In the genomic region with DNA sequence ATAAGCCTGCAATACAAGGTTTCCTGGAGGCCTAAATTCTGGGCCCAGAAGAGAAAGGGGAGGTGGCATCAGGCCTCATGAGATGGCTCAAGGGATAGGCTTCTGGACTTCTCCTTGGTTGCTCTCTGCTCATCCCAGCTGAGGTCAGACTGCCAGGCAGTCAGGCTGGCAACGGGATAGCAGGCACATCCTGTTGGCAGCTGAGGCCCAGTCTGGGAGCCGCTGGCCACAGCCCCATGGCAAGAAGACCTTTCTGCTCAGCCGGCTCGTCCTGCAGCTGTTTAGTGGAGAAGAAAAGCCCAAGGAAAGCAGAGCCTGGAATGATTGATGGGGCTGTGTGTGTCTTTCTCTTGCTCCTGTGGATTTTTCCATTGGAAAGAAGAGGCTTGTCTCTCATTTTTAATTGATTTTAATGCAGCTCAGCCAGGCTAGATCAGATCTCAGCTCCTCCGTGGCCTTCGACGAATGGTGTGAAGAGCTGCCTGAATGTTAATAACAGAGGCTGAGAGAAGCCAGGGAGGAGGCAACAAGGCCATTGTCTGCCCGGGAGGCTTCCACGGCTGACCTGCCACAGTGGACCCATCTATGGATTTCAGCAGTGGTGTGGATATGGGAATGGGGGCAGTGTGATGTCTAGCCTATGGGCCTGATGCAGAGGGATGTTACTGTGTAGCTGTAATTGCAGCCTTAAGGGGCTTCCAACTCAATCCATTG, we compare ENCODE assay signal across 14 cellular contexts.
DNase-seq lines count a peak whose midpoint lies in the region; ATAC-seq, FAIRE-seq and TF ChIP-seq lines count a peak whose summit lies in the region.
"Had no signal": no experiment of that assay in that cellular context is flagged by ENCODE, and none has a peak within 500 bp of the region (broad histone marks: within the 10 kb centered on the region; RNA-seq: fewer than 3 reads in every experiment).

No MANE protein-coding gene starts in this region.

- no peak overlapping the region for H3K4me3 Mint-ChIP-seq in activated T-cell treated with anti-CD3 and anti-CD28 coated beads, Interleukin-2, amount 50 U/mL, for 24 hours
- H3K4me3 Mint-ChIP-seq: activated B cell treated with CpG ODN at 0.5 μM for 24 hours, H9 had no signal

- no peaks in the 10 kb centered on the region for H3K27me3 ChIP-seq in right atrium auricular region

- no peak overlapping the region for H3K4me3 ChIP-seq in right atrium auricular region

- H3K4me1 Mint-ChIP-seq in activated T-cell treated with anti-CD3 and anti-CD28 coated beads, Interleukin-2, amount 50 U/mL, for 24 hours (ENCODE audit: low read depth) = no peaks in the 10 kb centered on the region

- intact Hi-C loops in Right ventricle myocardium superior (cut with DNase I) = no loop called here

- FAIRE-seq in frontal cortex (lab: Jason Lieb, UNC) = no peak
- FAIRE-seq: endometrium had no signal

- peak overlapping the region in 1 of 2 donors; percentile 15 for H3K27ac ChIP-seq in right atrium auricular region

- peaks cover 0 to 12% of the 10 kb centered on the region in 2 donors for H3K4me1 ChIP-seq in right atrium auricular region

- H3K9me3 Mint-ChIP-seq in activated T-cell treated with anti-CD3 and anti-CD28 coated beads, Interleukin-2, amount 50 U/mL, for 24 hours = no peaks in the 10 kb centered on the region
- H3K9me3 Mint-ChIP-seq: activated B cell treated with CpG ODN at 0.5 μM for 24 hours, H9 had no signal

- no peak for TF ChIP-seq CTCF in right atrium auricular region (IDR thresholded peaks at IDR 0.05)

- H3K36me3 Mint-ChIP-seq in activated T-cell treated with anti-CD3 and anti-CD28 coated beads, Interleukin-2, amount 50 U/mL, for 24 hours (ENCODE audit: low read depth) = no peaks in the 10 kb centered on the region

- DNase-seq in Right ventricle myocardium superior = peak; percentile 66
- DNase-seq in right atrium auricular region (ENCODE audit: low spot score) = no peak
- peak; percentile 29 to 52 for DNase-seq in frontal cortex (ENCODE audit: low spot score in 2 of 2)
- peak in 33 of 56 donors; percentile 5 to 65 (median 37) for DNase-seq in nucleus accumbens (lab: John Stamatoyannopoulos, UW)
- DNase-seq in amniotic stem cell (lab: John Stamatoyannopoulos, UW) = no peak
- DNase-seq in activated T-cell treated with anti-CD3 and anti-CD28 coated beads, Interleukin-2, amount 50 U/mL, for 24 hours = no peak
- DNase-seq: ACHN, activated B cell treated with CpG ODN at 0.5 μM for 24 hours, H9, NCI-H1417, NCI-H82 had no signal

- no peaks in the 10 kb centered on the region for H3K27me3 Mint-ChIP-seq in activated T-cell treated with anti-CD3 and anti-CD28 coated beads, Interleukin-2, amount 50 U/mL, for 24 hours
- H3K27me3 Mint-ChIP-seq: activated B cell treated with CpG ODN at 0.5 μM for 24 hours had no signal

- ATAC-seq in Right ventricle myocardium superior (ENCODE audit: poor library complexity) = peak; percentile 92
- ATAC-seq in HG03378 (IDR thresholded peaks at IDR 0.05; ENCODE audit: unreplicated experiment) = no peak
- ATAC-seq in GM18870 (IDR thresholded peaks at IDR 0.05; ENCODE audit: unreplicated experiment) = no peak

- no peaks in the 10 kb centered on the region for H3K9me3 ChIP-seq in right atrium auricular region

- H3K27ac Mint-ChIP-seq in activated T-cell treated with anti-CD3 and anti-CD28 coated beads, Interleukin-2, amount 50 U/mL, for 24 hours = no peak overlapping the region
- H3K27ac Mint-ChIP-seq: activated B cell treated with CpG ODN at 0.5 μM for 24 hours, H9 had no signal

- no peaks in the 10 kb centered on the region for H3K36me3 ChIP-seq in right atrium auricular region

Comparison
In these comparisons a context has a peak if more than half of its experiments do, and no peak if none do; other contexts are left out.
1. DNase-seq: peak in Right ventricle myocardium superior (single experiment), frontal cortex (2 of 2) and nucleus accumbens (33 of 56); none in right atrium auricular region (single experiment), amniotic stem cell (single experiment) and activated T-cell treated with anti-CD3 and anti-CD28 coated beads, Interleukin-2, amount 50 U/mL, for 24 hours (single experiment).